In the genomic region with DNA sequence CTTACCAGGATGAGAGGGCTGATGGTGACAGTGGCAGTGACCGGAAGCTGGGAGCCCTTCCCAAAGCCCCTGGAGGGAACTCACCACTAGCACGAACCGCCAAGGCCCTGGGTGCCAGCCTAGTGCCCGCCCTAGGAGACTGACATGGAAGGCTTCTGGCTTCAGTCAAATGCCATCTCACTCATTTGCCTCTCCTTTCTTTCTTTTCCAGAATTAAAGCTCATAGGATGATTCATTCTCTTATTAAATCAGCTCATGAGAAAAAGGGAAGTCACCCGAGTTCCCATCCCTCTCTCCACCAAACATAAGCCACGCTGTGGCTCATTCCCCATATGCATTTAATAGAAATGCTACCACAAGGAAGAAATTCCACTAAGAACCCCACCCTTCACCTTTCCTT, we compare ENCODE assay signal across 10 cellular contexts. TPM values are rescaled to one million over a fixed set of nuclear protein-coding genes. Genes with fewer than 3 reads are reported as not detected.
DNase-seq lines count a peak whose midpoint lies in the region; ATAC-seq and TF ChIP-seq lines count a peak whose summit lies in the region.
"Had no signal": no experiment of that assay in that cellular context is flagged by ENCODE, and none has a peak within 500 bp of the region (broad histone marks: within the 10 kb centered on the region; RNA-seq: fewer than 3 reads in every experiment).

No MANE protein-coding gene starts in this region.

- H3K36me3 ChIP-seq in RWPE2 (ENCODE audit: low read depth) = no peaks in the 10 kb centered on the region
- no peaks in the 10 kb centered on the region for H3K36me3 ChIP-seq in skeletal muscle tissue (ENCODE audit: control insufficient read depth in 3 of 3, insufficient read depth in 3 of 3, low read length in 3 of 3)
- H3K36me3 ChIP-seq in mammary epithelial cell (ENCODE audit: insufficient read depth, low read length) = no peaks in the 10 kb centered on the region
- H3K36me3 ChIP-seq: ovary had no signal

- dilution Hi-C loops in mammary epithelial cell (cut with HindIII; ENCODE audit: low sequenced_read_pairs) = no loop called here

- no peak for ATAC-seq in RWPE2 (ENCODE audit: low read depth)

- H3K9ac ChIP-seq in skeletal muscle tissue (ENCODE audit: low read depth in 1 of 3, low read length in 3 of 3) = peak overlapping the region in 2 of 3 donors; percentile 4 to 16
- H3K9ac ChIP-seq in mammary epithelial cell (ENCODE audit: insufficient read depth, low read length) = no peak overlapping the region

- DNase-seq in GM12865 (ENCODE audit: low read depth) = no peak
- DNase-seq in RWPE2 (ENCODE audit: low spot score) = no peak
- DNase-seq in fibroblast of gingiva (ENCODE audit: low read depth) = peak; percentile 43
- DNase-seq in NCI-H524 (lab: John Stamatoyannopoulos, UW) = no peak
- DNase-seq in DMS 273 (lab: John Stamatoyannopoulos, UW; ENCODE audit: unreplicated experiment) = no peak
- DNase-seq in NCI-H2196 treated with DMSO at 0.1 percent for 48 hours (lab: John Stamatoyannopoulos, UW; ENCODE audit: unreplicated experiment) = no peak
- no peak for DNase-seq in mammary epithelial cell
- DNase-seq: activated CD4-positive, alpha-beta T cell treated with anti-CD3 and anti-CD28 coated beads, Interleukin-2, amount 50 U/mL, for 1 hour; ovary had no signal

- WGBS in mammary epithelial cell (ENCODE audit: low coverage, missing lambda C conversion rate) = 98% methylated on average over 6 of the region's 6 CpGs

- peak overlapping the region; percentile 46 for H3K27ac ChIP-seq in RWPE2 (ENCODE audit: poor library complexity, severe bottlenecking)
- H3K27ac ChIP-seq in skeletal muscle tissue (ENCODE audit: low read depth, low read length) = peak overlapping the region; percentile 25
- H3K27ac ChIP-seq in mammary epithelial cell (ENCODE audit: insufficient read depth, low read depth, low read length) = no peak overlapping the region
- H3K27ac ChIP-seq: ovary had no signal

- no peak overlapping the region for H2AFZ ChIP-seq in mammary epithelial cell (ENCODE audit: low read depth, low read length)

- BruUV-seq in mammary epithelial cell (replicated peaks; lab: Mats Ljungman, UMichigan) = no TSS peak

- no peaks in the 10 kb centered on the region for H4K20me1 ChIP-seq in mammary epithelial cell (ENCODE audit: insufficient read depth, low read length)

- in situ Hi-C loops in mammary epithelial cell (cut with MboI; ENCODE audit: low sequenced_read_pairs in 2 of 2) = no loop called here

- H3K27me3 ChIP-seq in RWPE2 (ENCODE audit: insufficient read depth, poor library complexity, severe bottlenecking) (no peaks in the 10 kb centered on the region), skeletal muscle tissue (ENCODE audit: control insufficient read depth in 3 of 3, insufficient read depth in 3 of 3, low read length in 3 of 3) (no peaks in the 10 kb centered on the region), mammary epithelial cell (ENCODE audit: insufficient read depth, low read length) (no peaks in the 10 kb centered on the region)
- H3K27me3 ChIP-seq: ovary had no signal

- no peak overlapping the region for H3K4me2 ChIP-seq in mammary epithelial cell (ENCODE audit: insufficient read depth, low read depth, low read length)

- H3K4me3 ChIP-seq in GM12865 (ENCODE audit: low read depth, low read length) = peak overlapping the region; percentile 19; the same call in 1 of the 2 replicates
- no peak overlapping the region for H3K4me3 ChIP-seq in RWPE2 (ENCODE audit: severe bottlenecking)
- H3K4me3 ChIP-seq in skeletal muscle tissue (ENCODE audit: low read length in 3 of 3) = no peak overlapping the region
- no peak overlapping the region for H3K4me3 ChIP-seq in mammary epithelial cell (replicated peaks in 1 of 3; ENCODE audit: insufficient read depth in 1 of 3, low read depth in 2 of 3, low read length in 3 of 3)
- H3K4me3 ChIP-seq: ovary had no signal

- TF ChIP-seq CTCF in GM12865 (IDR thresholded peaks at IDR 0.05; ENCODE audit: insufficient read depth, low read depth, low read length, missing control alignments) (no peak), RWPE2 (IDR thresholded peaks at IDR 0.05; ENCODE audit: poor library complexity, severe bottlenecking) (no peak), mammary epithelial cell (conservative IDR thresholded peaks at IDR 0.05 in 1 of 2, IDR thresholded peaks at IDR 0.05 in 1 of 2; ENCODE audit: extremely low read depth in 1 of 2, insufficient read depth in 1 of 2, low read depth in 1 of 2, low read length in 2 of 2) (no peak)

- H3K9me3 ChIP-seq in RWPE2 (ENCODE audit: severe bottlenecking) (no peaks in the 10 kb centered on the region), skeletal muscle tissue (ENCODE audit: control insufficient read depth in 3 of 3, low read length in 3 of 3) (no peaks in the 10 kb centered on the region), mammary epithelial cell (replicated peaks; ENCODE audit: insufficient read depth, low read length) (no peaks in the 10 kb centered on the region)
- H3K9me3 ChIP-seq: ovary had no signal

- H3K4me1 ChIP-seq in RWPE2 (ENCODE audit: insufficient read depth, poor library complexity, severe bottlenecking) (peaks cover 42% of the 10 kb centered on the region), skeletal muscle tissue (ENCODE audit: control insufficient read depth in 3 of 3, insufficient read depth in 3 of 3, low read length in 3 of 3) (peaks cover 64 to 76% (median 72%) of the 10 kb centered on the region in 3 donors), mammary epithelial cell (ENCODE audit: insufficient read depth, low read length) (peaks cover 25% of the 10 kb centered on the region)

- CTCF ChIA-PET in mammary epithelial cell (lab: Charles Lee; ENCODE audit: low non-redundant PET) = no interaction called here

- peaks cover 2% of the 10 kb centered on the region for H3K79me2 ChIP-seq in mammary epithelial cell (ENCODE audit: insufficient read depth, low read length)

- intact Hi-C loops in mammary epithelial cell (cut with micrococcal nuclease) = no loop called here

RNA-seq across cellular contexts. Expression of a gene that starts 12.1 kb away (rescaled TPM):
- total RNA-seq in skeletal muscle tissue = 10.4 TPM
- total RNA-seq in mammary epithelial cell = 10 to 100 TPM in 1 of 2 donors, 1 to 10 TPM in 1; 1.8 to 14.4 TPM
- 9.2 TPM for polyA plus RNA-seq in mammary epithelial cell
- polyA minus RNA-seq in mammary epithelial cell = 22.4 TPM

RNA-seq across cellular contexts. Expression of a gene that starts 44.9 kb away (rescaled TPM):
- total RNA-seq in skeletal muscle tissue (30.3 TPM), mammary epithelial cell (10 to 100 TPM; 20.5 to 34.7 TPM)
- 17.6 TPM for polyA plus RNA-seq in mammary epithelial cell
- polyA minus RNA-seq in mammary epithelial cell = 20.1 TPM
